1 cellular context compared by ENCODE assay signal in the genomic region with DNA sequence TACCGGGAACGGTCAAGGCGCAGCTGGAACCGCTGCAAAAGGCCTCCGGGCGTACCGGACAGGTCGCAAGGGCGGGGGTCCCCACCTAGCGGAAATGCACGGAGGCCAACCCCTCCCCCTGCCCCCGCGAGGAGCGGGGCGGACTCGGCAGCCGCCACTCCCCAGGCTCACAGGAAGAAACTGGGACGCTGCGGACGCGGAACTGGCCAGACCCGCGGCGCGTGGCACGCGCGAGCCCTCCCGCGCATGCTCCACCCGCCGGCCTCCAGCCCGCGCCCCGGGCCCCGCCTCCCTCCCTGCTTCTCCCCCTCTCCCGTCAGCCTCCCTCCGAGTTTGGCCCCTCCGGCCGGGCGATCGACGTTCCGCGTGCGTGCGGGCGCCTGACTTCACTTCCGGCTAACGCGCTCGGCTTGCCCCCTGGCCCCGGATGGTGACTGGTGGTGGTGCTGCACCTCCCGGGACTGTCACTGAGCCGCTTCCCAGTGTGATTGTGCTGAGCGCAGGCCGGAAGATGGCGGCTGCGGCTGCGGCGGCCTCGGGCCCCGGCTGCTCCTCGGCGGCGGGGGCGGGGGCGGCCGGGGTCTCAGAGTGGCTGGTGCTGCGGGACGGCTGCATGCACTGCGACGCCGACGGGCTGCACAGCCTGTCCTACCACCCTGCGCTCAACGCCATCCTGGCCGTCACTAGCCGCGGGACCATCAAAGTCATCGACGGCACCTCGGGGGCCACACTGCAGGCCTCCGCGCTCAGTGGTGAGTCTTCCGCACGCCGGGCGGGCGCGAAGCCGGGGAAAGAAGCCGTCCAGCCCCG.
TF ChIP-seq lines count a peak whose summit lies in the region.

A gene with protein sequence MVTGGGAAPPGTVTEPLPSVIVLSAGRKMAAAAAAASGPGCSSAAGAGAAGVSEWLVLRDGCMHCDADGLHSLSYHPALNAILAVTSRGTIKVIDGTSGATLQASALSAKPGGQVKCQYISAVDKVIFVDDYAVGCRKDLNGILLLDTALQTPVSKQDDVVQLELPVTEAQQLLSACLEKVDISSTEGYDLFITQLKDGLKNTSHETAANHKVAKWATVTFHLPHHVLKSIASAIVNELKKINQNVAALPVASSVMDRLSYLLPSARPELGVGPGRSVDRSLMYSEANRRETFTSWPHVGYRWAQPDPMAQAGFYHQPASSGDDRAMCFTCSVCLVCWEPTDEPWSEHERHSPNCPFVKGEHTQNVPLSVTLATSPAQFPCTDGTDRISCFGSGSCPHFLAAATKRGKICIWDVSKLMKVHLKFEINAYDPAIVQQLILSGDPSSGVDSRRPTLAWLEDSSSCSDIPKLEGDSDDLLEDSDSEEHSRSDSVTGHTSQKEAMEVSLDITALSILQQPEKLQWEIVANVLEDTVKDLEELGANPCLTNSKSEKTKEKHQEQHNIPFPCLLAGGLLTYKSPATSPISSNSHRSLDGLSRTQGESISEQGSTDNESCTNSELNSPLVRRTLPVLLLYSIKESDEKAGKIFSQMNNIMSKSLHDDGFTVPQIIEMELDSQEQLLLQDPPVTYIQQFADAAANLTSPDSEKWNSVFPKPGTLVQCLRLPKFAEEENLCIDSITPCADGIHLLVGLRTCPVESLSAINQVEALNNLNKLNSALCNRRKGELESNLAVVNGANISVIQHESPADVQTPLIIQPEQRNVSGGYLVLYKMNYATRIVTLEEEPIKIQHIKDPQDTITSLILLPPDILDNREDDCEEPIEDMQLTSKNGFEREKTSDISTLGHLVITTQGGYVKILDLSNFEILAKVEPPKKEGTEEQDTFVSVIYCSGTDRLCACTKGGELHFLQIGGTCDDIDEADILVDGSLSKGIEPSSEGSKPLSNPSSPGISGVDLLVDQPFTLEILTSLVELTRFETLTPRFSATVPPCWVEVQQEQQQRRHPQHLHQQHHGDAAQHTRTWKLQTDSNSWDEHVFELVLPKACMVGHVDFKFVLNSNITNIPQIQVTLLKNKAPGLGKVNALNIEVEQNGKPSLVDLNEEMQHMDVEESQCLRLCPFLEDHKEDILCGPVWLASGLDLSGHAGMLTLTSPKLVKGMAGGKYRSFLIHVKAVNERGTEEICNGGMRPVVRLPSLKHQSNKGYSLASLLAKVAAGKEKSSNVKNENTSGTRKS (N-terminal part only) (plus strand): TSS at position 289 of the 810 bp plus-strand sequence. CDS start 139 bp downstream, at position 428.

TF ChIP-seq in WTC11, 78 proteins besides CTCF, POLR2A, EP300 and RAD21 (continued from another document and continues in another):
- TF ChIP-seq PRDM15 (CRISPR knock-in tag; IDR thresholded peaks at IDR 0.05) (no peak), PRRX2 (CRISPR knock-in tag; IDR thresholded peaks at IDR 0.05) (no peak), NR2C2 (CRISPR knock-in tag; IDR thresholded peaks at IDR 0.05) (peak; percentile 63; the same call in 1 of the 2 replicates), ZNF121 (CRISPR knock-in tag; IDR thresholded peaks at IDR 0.05) (no peak), ATF2 (CRISPR knock-in tag; IDR thresholded peaks at IDR 0.05; ENCODE audit: borderline replicate concordance, low read depth) (no peak), E2F5 (CRISPR knock-in tag; IDR thresholded peaks at IDR 0.05) (peak; percentile 75; the same call in 1 of the 2 replicates), AR (CRISPR knock-in tag; IDR thresholded peaks at IDR 0.05) (0 out of 2 replicates have a peak, but pooled peaks have one; percentile 5), GRHL2 (CRISPR knock-in tag; IDR thresholded peaks at IDR 0.05; ENCODE audit: insufficient replicate concordance, severe bottlenecking) (no peak), NR3C1 (CRISPR knock-in tag; conservative IDR thresholded peaks at IDR 0.05; ENCODE audit: low read depth) (no peak), NFYB (CRISPR knock-in tag; conservative IDR thresholded peaks at IDR 0.05; ENCODE audit: low read depth) (0 out of 2 replicates have a peak, but pooled peaks have one; percentile 5), IRF2 (CRISPR knock-in tag; IDR thresholded peaks at IDR 0.05; ENCODE audit: borderline replicate concordance, low read depth) (no peak), ATF1 (CRISPR knock-in tag; IDR thresholded peaks at IDR 0.05) (peak; percentile 56; the same call in 1 of the 2 replicates), CREB1 (CRISPR knock-in tag; IDR thresholded peaks at IDR 0.05) (no peak), SMAD4 (CRISPR knock-in tag; IDR thresholded peaks at IDR 0.05) (0 out of 2 replicates have a peak, but pooled peaks have one; percentile 52), ZNF671 (CRISPR knock-in tag; IDR thresholded peaks at IDR 0.05) (no peak), ZBTB21 (CRISPR knock-in tag; IDR thresholded peaks at IDR 0.05; ENCODE audit: borderline replicate concordance) (0 out of 2 replicates have a peak, but pooled peaks have one; percentile 13), JUN (CRISPR knock-in tag; IDR thresholded peaks at IDR 0.05) (0 out of 2 replicates have a peak, but pooled peaks have one; percentile 42), ZNF263 (CRISPR knock-in tag; IDR thresholded peaks at IDR 0.05; ENCODE audit: low read depth) (no peak), KAT7 (CRISPR knock-in tag; IDR thresholded peaks at IDR 0.05; ENCODE audit: borderline replicate concordance) (peak; percentile 97; the same call in 1 of the 2 replicates)
- TF ChIP-seq, protein P1, sequence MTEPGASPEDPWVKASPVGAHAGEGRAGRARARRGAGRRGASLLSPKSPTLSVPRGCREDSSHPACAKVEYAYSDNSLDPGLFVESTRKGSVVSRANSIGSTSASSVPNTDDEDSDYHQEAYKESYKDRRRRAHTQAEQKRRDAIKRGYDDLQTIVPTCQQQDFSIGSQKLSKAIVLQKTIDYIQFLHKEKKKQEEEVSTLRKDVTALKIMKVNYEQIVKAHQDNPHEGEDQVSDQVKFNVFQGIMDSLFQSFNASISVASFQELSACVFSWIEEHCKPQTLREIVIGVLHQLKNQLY (CRISPR knock-in tag; IDR thresholded peaks at IDR 0.05), result peak; percentile 71; the same call in 1 of the 2 replicates
- TF ChIP-seq, protein P2, sequence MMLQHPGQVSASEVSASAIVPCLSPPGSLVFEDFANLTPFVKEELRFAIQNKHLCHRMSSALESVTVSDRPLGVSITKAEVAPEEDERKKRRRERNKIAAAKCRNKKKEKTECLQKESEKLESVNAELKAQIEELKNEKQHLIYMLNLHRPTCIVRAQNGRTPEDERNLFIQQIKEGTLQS (CRISPR knock-in tag; conservative IDR thresholded peaks at IDR 0.05), result no peak
- TF ChIP-seq, protein P3, sequence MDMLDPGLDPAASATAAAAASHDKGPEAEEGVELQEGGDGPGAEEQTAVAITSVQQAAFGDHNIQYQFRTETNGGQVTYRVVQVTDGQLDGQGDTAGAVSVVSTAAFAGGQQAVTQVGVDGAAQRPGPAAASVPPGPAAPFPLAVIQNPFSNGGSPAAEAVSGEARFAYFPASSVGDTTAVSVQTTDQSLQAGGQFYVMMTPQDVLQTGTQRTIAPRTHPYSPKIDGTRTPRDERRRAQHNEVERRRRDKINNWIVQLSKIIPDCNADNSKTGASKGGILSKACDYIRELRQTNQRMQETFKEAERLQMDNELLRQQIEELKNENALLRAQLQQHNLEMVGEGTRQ (CRISPR knock-in tag; IDR thresholded peaks at IDR 0.05), result no peak; the same call in 1 of the 2 replicates
- TF ChIP-seq, protein P4, sequence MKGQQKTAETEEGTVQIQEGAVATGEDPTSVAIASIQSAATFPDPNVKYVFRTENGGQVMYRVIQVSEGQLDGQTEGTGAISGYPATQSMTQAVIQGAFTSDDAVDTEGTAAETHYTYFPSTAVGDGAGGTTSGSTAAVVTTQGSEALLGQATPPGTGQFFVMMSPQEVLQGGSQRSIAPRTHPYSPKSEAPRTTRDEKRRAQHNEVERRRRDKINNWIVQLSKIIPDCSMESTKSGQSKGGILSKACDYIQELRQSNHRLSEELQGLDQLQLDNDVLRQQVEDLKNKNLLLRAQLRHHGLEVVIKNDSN (CRISPR knock-in tag; IDR thresholded peaks at IDR 0.05), result peak; percentile 59; the same call in 1 of the 2 replicates
- TF ChIP-seq, protein P5, sequence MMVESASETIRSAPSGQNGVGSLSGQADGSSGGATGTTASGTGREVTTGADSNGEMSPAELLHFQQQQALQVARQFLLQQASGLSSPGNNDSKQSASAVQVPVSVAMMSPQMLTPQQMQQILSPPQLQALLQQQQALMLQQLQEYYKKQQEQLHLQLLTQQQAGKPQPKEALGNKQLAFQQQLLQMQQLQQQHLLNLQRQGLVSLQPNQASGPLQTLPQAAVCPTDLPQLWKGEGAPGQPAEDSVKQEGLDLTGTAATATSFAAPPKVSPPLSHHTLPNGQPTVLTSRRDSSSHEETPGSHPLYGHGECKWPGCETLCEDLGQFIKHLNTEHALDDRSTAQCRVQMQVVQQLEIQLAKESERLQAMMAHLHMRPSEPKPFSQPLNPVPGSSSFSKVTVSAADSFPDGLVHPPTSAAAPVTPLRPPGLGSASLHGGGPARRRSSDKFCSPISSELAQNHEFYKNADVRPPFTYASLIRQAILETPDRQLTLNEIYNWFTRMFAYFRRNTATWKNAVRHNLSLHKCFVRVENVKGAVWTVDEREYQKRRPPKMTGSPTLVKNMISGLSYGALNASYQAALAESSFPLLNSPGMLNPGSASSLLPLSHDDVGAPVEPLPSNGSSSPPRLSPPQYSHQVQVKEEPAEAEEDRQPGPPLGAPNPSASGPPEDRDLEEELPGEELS (CRISPR knock-in tag; IDR thresholded peaks at IDR 0.05), result 0 out of 2 replicates have a peak, but pooled peaks have one; percentile 22
